In genomic region chr10:93288679-93289634, GRCh38 we compare ENCODE assay signal across 1 cellular context.
TF ChIP-seq lines count a peak whose summit lies in the region.

No MANE protein-coding gene starts in this region.

TF ChIP-seq in GM23338, 12 proteins besides CTCF, POLR2A, EP300 and RAD21 (continued from another document):
- TF ChIP-seq ZNF462 (CRISPR knock-in tag; IDR thresholded peaks at IDR 0.05) = no peak
- TF ChIP-seq NANOG (IDR thresholded peaks at IDR 0.05; ENCODE audit: borderline replicate concordance) = no peak
